In the genomic region with DNA sequence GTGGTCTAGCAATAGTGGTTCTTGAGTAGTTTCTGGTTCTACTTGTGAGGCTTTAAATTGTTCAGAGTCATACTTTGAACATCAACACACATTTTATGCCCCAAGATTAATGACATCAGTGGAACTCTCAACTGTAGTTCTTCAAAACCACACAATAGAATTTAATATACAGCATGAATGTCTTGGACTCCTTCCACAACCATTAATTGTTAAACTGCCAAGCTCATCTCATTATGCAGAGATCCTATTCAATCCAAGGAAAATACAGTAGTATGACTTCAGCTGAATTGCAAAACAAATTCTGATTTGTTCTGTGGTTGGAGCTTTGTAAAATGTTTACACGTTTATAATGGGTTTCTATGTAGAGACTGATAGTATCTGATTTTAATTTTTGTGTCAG, we compare ENCODE assay signal across 20 cellular contexts.
DNase-seq lines count a peak whose midpoint lies in the region; ATAC-seq and TF ChIP-seq lines count a peak whose summit lies in the region.
"Had no signal": no experiment of that assay in that cellular context is flagged by ENCODE, and none has a peak within 500 bp of the region (broad histone marks: within the 10 kb centered on the region; RNA-seq: fewer than 3 reads in every experiment).

No MANE protein-coding gene starts in this region.

- peaks cover 49% of the 10 kb centered on the region for H3K4me1 Mint-ChIP-seq in activated naive CD4-positive, alpha-beta T cell treated with anti-CD3 and anti-CD28 coated beads for 36 hours (ENCODE audit: low read depth)

- H3K27ac ChIP-seq in OCI-LY7 (ENCODE audit: low read depth, low read length, poor library complexity, severe bottlenecking), result no peak overlapping the region

- POLR2A ChIA-PET in OCI-LY7 (lab: Charles Lee), result interaction anchor here (1.2 kb wide), 1 partner anchor 40 kb away, joined by 4 read pairs; no protein-coding TSS in a partner anchor

- H2AFZ ChIP-seq in OCI-LY7 (ENCODE audit: low read length), result 0 out of 2 replicates have a peak overlapping the region, but pooled peaks have one; percentile 17

- peak overlapping the region; percentile 56 for H3K27ac Mint-ChIP-seq in activated naive CD4-positive, alpha-beta T cell treated with anti-CD3 and anti-CD28 coated beads for 36 hours
- H3K27ac Mint-ChIP-seq: endodermal cell had no signal

- H3K36me3 ChIP-seq in OCI-LY7 (ENCODE audit: insufficient read depth, low read length), result no peaks in the 10 kb centered on the region

- no peaks in the 10 kb centered on the region for H4K20me1 ChIP-seq in OCI-LY7 (ENCODE audit: insufficient read depth, low read length)

- TF ChIP-seq CTCF in OCI-LY7 (conservative IDR thresholded peaks at IDR 0.05; ENCODE audit: low read length), result no peak

- H3K4me3 Mint-ChIP-seq in activated naive CD4-positive, alpha-beta T cell treated with anti-CD3 and anti-CD28 coated beads for 36 hours, result no peak overlapping the region
- H3K4me3 Mint-ChIP-seq: endodermal cell had no signal

- peaks cover 23% of the 10 kb centered on the region for H3K36me3 Mint-ChIP-seq in activated naive CD4-positive, alpha-beta T cell treated with anti-CD3 and anti-CD28 coated beads for 36 hours (ENCODE audit: low read depth)

- CTCF ChIA-PET in activated naive CD4-positive, alpha-beta T cell treated with anti-CD3 and anti-CD28 coated beads for 36 hours (lab: Charles Lee), result no interaction called here
- CTCF ChIA-PET in OCI-LY7 (lab: Charles Lee; ENCODE audit: unreplicated experiment), result no interaction called here

- no peaks in the 10 kb centered on the region for H3K79me2 ChIP-seq in OCI-LY7 (ENCODE audit: insufficient read depth, low read depth, low read length)

- no peaks in the 10 kb centered on the region for H3K4me1 ChIP-seq in OCI-LY7 (ENCODE audit: insufficient read depth, low read length, poor library complexity, severe bottlenecking)

- no peak for DNase-seq in activated naive CD4-positive, alpha-beta T cell treated with anti-CD3 and anti-CD28 coated beads for 36 hours
- no peak for DNase-seq in activated naive CD4-positive, alpha-beta T cell treated with Interleukin-2 at 50 U/mL for 16 hours
- DNase-seq in OCI-LY7 (ENCODE audit: low spot score) (no peak), dermis blood vessel endothelial cell (peak; percentile 63), skeletal muscle cell (ENCODE audit: low read depth) (peak; percentile 24), NCI-H774 (lab: John Stamatoyannopoulos, UW) (no peak), GM19238 (ENCODE audit: insufficient read length, low spot score) (no peak)
- DNase-seq: anterior cingulate cortex; DND-41; endodermal cell; hypothalamus; mesendoderm; NCI-H1417; NCI-H69; RPMI8226; stimulated activated CD4-positive, alpha-beta T cell treated with anti-CD3 and anti-CD28 coated beads, Interleukin-15, amount 100 ng/mL, for 24 hours; stimulated activated CD8-positive, alpha-beta memory T cell treated with anti-CD3 and anti-CD28 coated beads, Interleukin-4, amount 100 ng/mL, for 48 hours; T1000 had no signal

- H3K9me3 ChIP-seq in OCI-LY7 (ENCODE audit: low read length), result peaks cover 8% of the 10 kb centered on the region; the same call in 1 of the 2 replicates

- H3K27me3 Mint-ChIP-seq in activated naive CD4-positive, alpha-beta T cell treated with anti-CD3 and anti-CD28 coated beads for 36 hours (ENCODE audit: low read depth), result no peaks in the 10 kb centered on the region

- H3K4me3 ChIP-seq in OCI-LY7 (ENCODE audit: low read depth, low read length, poor library complexity, severe bottlenecking), result no peak overlapping the region
- no peak overlapping the region for H3K4me3 ChIP-seq in skeletal muscle cell (ENCODE audit: low read depth, low read length)

- intact Hi-C loops in activated naive CD4-positive, alpha-beta T cell treated with anti-CD3 and anti-CD28 coated beads for 36 hours (cut with micrococcal nuclease), result loop anchor here (1.0 to 2.0 kb wide), 4 partner anchors 23 to 235 kb away; a partner anchor contains a TSS
- intact Hi-C loops in OCI-LY7 (cut with micrococcal nuclease; ENCODE audit: unreplicated experiment), result no loop called here

- no TSS peak for BruUV-seq in OCI-LY7 (replicated peaks; lab: Mats Ljungman, UMichigan)

- ATAC-seq in GM18861 (IDR thresholded peaks at IDR 0.05; ENCODE audit: unreplicated experiment), result no peak
- ATAC-seq: HCT116 had no signal

- H3K9me3 Mint-ChIP-seq in activated naive CD4-positive, alpha-beta T cell treated with anti-CD3 and anti-CD28 coated beads for 36 hours, result peaks cover 10% of the 10 kb centered on the region

- no peak overlapping the region for H3K4me2 ChIP-seq in OCI-LY7 (ENCODE audit: low read length)

- H3K9me2 ChIP-seq in OCI-LY7 (ENCODE audit: insufficient read depth, low read length), result no peaks in the 10 kb centered on the region

Comparison
In these comparisons a context has a peak if more than half of its experiments do, and no peak if none do; other contexts are left out.
1. DNase-seq: peak in dermis blood vessel endothelial cell (single experiment) and skeletal muscle cell (single experiment); none in activated naive CD4-positive, alpha-beta T cell treated with anti-CD3 and anti-CD28 coated beads for 36 hours (single experiment), activated naive CD4-positive, alpha-beta T cell treated with Interleukin-2 at 50 U/mL for 16 hours (single experiment), OCI-LY7 (single experiment), NCI-H774 (single experiment) and GM19238 (single experiment).